Comparison of ENCODE assay signal across 28 cellular contexts in the genomic region with DNA sequence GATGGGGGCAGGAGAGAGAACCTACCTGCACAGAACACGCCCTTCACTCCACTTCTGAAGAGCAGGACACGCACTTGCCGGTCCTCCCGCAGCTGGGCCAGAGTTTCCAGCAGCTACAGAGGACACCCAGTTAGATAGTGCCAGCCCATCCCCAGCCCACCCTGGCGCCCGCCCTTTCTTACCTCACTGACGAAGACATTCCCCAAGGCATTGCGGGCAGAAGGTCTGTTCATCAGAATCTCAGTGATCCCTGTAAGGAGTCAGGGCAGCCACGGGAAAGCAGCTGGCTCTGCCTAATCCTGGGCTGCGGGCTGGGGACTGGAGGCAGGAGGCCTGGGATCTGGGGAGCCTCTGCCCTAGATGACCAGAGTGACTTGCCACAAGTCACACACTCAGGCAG. TPM values are rescaled to one million over a fixed set of nuclear protein-coding genes. Genes with fewer than 3 reads are reported as not detected.
A peak's percentile ranks its signal among the peaks of the same experiment; 100 is the strongest.
DNase-seq lines count a peak whose midpoint lies in the region; ATAC-seq, FAIRE-seq and TF ChIP-seq lines count a peak whose summit lies in the region.
"Had no signal": no experiment of that assay in that cellular context is flagged by ENCODE, and none has a peak within 500 bp of the region (broad histone marks: within the 10 kb centered on the region; RNA-seq: fewer than 3 reads in every experiment).

No MANE protein-coding gene starts in this region.

- no peak overlapping the region for H3K4ac ChIP-seq in H1 (replicated peaks; ENCODE audit: insufficient read length, low read depth, low read length)

- peaks cover 0 to 2% of the 10 kb centered on the region in 2 experiments for H4K20me1 ChIP-seq in H1 (replicated peaks in 1 of 2; ENCODE audit: control insufficient read depth in 1 of 2, insufficient read depth in 2 of 2, low read length in 2 of 2)

- no peak for TF ChIP-seq RAD21 in H1 (IDR thresholded peaks at IDR 0.05 in 1 of 2, conservative IDR thresholded peaks at IDR 0.05 in 1 of 2; ENCODE audit: low read depth in 2 of 2, low read length in 2 of 2)

- H4K8ac ChIP-seq in H1 (ENCODE audit: extremely low read depth, insufficient read depth, low read length), result no peak overlapping the region

- H2BK20ac ChIP-seq in H1 (ENCODE audit: low read length), result no peak overlapping the region; the same call in 1 of the 2 replicates

- H3K9ac ChIP-seq in H1 (replicated peaks in 1 of 4; ENCODE audit: extremely low read depth in 1 of 4, low read depth in 3 of 4, low read length in 3 of 4), result no peak overlapping the region; a peak in 1 of 7 replicates
- H3K9ac ChIP-seq: GM23248 had no signal

- H3K79me1 ChIP-seq in H1 (ENCODE audit: low read depth, low read length), result peaks cover 2% of the 10 kb centered on the region; the same call in 1 of the 2 replicates

- H2BK12ac ChIP-seq in H1 (ENCODE audit: low read depth, low read length), result no peak overlapping the region

- no peak overlapping the region for H2BK120ac ChIP-seq in H1 (replicated peaks; ENCODE audit: low read depth, low read length)

- no peak for ATAC-seq in GM18502 (IDR thresholded peaks at IDR 0.05; ENCODE audit: poor library complexity, unreplicated experiment)
- ATAC-seq: Panc1 had no signal

- 88% methylated on average over 10 of the region's 10 CpGs; no CpG with 5 or more reads in 1 of the 2 experiments for WGBS in H1 (ENCODE audit: extremely low coverage in 1 of 2, insufficient coverage in 1 of 2, insufficient read length in 1 of 2, insufficient replicate concordance in 2 of 2, low coverage in 1 of 2, low lambda C conversion rate in 2 of 2, missing lambda C conversion rate in 1 of 2), 2 experiments

- DNase-seq in ELF-1 (ENCODE audit: low read depth, low spot score), result peak; percentile 42
- peak; percentile 85 for DNase-seq in NCI-H82 (lab: John Stamatoyannopoulos, UW)
- DNase-seq in H1 (ENCODE audit: low read depth in 1 of 2, low spot score in 2 of 2), result no peak
- DNase-seq in myocyte (ENCODE audit: low read depth), result peak; percentile 10
- no peak for DNase-seq in DMS53 treated with DMSO at 0.1 percent for 48 hours (lab: John Stamatoyannopoulos, UW; ENCODE audit: unreplicated experiment)
- no peak for DNase-seq in G401 (ENCODE audit: low spot score)
- DNase-seq: C1 segment of cervical spinal cord; CD4-positive, alpha-beta memory T cell; COR-L47; DMS 273 treated with DMSO at 0.1 percent for 48 hours; DND-41; GM23248; HCEC 1CT; Karpas-422; NCI-H1092 treated with DMSO at 0.1 percent for 48 hours; NCI-H1436; NCI-H187; NCI-H2081 treated with DMSO at 0.1 percent for 48 hours; NCI-H2171; NCI-H226; NCI-H510A treated with DMSO at 0.1 percent for 48 hours; SHP77; T-helper 1 cell had no signal

- no peak overlapping the region for H3K27ac ChIP-seq in H1 (ENCODE audit: low read depth, low read length)
- H3K27ac ChIP-seq: GM23248, HL-60, RWPE1 had no signal

- no peak overlapping the region for H2AFZ ChIP-seq in H1 (ENCODE audit: low read length)
- H2AFZ ChIP-seq: GM23248 had no signal

- no peak overlapping the region for H3K23ac ChIP-seq in H1 (ENCODE audit: insufficient read length)

- H3K27me3 ChIP-seq in H1 (replicated peaks in 1 of 4; ENCODE audit: control insufficient read depth in 3 of 4, extremely low read depth in 1 of 4, insufficient read depth in 3 of 4, low read length in 3 of 4), result no peaks in the 10 kb centered on the region

- H3K56ac ChIP-seq in H1 (replicated peaks; ENCODE audit: insufficient read length, low read depth, low read length), result no peak overlapping the region

- TF ChIP-seq CTCF in H1 (IDR thresholded peaks at IDR 0.05; ENCODE audit: control extremely low read depth in 1 of 3, insufficient read depth in 1 of 3, low read depth in 1 of 3, low read length in 3 of 3), result no peak

- 0 out of 2 replicates have a peak overlapping the region, but pooled peaks have one; percentile 88 for H2BK15ac ChIP-seq in H1 (ENCODE audit: low read length)

- H3K18ac ChIP-seq in H1 (ENCODE audit: extremely low read depth, low read length), result no peak overlapping the region; the same call in 1 of the 2 replicates

- H3K9me3 ChIP-seq in H1 (ENCODE audit: insufficient read depth in 2 of 2, low read depth in 1 of 2, low read length in 1 of 2), result no peaks in the 10 kb centered on the region

- no peak overlapping the region for H2BK5ac ChIP-seq in H1 (ENCODE audit: low read depth, low read length)

- no peak overlapping the region for H4K5ac ChIP-seq in H1 (ENCODE audit: insufficient read length, low read depth, low read length)

- H3K4me2 ChIP-seq in H1 (ENCODE audit: insufficient read depth in 1 of 2, low read depth in 2 of 2, low read length in 2 of 2), result no peak overlapping the region

- no peak overlapping the region for H3K14ac ChIP-seq in H1 (ENCODE audit: insufficient read length)

- TF ChIP-seq EP300 in H1 (IDR thresholded peaks at IDR 0.05; ENCODE audit: borderline replicate concordance in 1 of 2, low read depth in 2 of 2, low read length in 2 of 2), result no peak

- in situ Hi-C loops in G401 (cut with HindIII; ENCODE audit: low sequenced_read_pairs), result no loop called here

- CTCF ChIA-PET in H1 (lab: Charles Lee; ENCODE audit: partially characterized antibody), result interaction anchor here (0.9 to 1.3 kb wide), 3 partner anchors 270 to 366 kb away, joined by 3 to 5 read pairs (median 4); no protein-coding TSS in a partner anchor

- H2AK5ac ChIP-seq in H1 (ENCODE audit: low read depth, low read length), result 0 out of 2 replicates have a peak overlapping the region, but pooled peaks have one; percentile 53

- no peak for FAIRE-seq in H1 (lab: Jason Lieb, UNC)

- H3K79me2 ChIP-seq in H1 (ENCODE audit: control insufficient read depth in 1 of 2, insufficient read depth in 2 of 2, low read length in 2 of 2), result no peaks in the 10 kb centered on the region

- H3K36me3 ChIP-seq in H1 (ENCODE audit: control insufficient read depth in 2 of 4, insufficient read depth in 4 of 4, low read length in 3 of 4), result no peaks in the 10 kb centered on the region; a peak in 1 of 8 replicates

- no peak for TF ChIP-seq POLR2A in H1 (IDR thresholded peaks at IDR 0.05; ENCODE audit: control extremely low read depth in 1 of 2, low read depth in 2 of 2, low read length in 2 of 2)

- no peak overlapping the region for H3K4me3 ChIP-seq in H1 (ENCODE audit: extremely low read depth in 1 of 4, insufficient read depth in 2 of 4, low read depth in 3 of 4, low read length in 4 of 4)
- H3K4me3 ChIP-seq: GM23248 had no signal

- H3K23me2 ChIP-seq in H1 (ENCODE audit: low read depth, low read length), result no peaks in the 10 kb centered on the region

- POLR2A ChIA-PET in H1 (lab: Charles Lee; ENCODE audit: partially characterized antibody), result no interaction called here

- peaks cover 0 to 4% (median 0%) of the 10 kb centered on the region in 4 experiments; a peak in 1 of 7 replicates for H3K4me1 ChIP-seq in H1 (replicated peaks in 1 of 4; ENCODE audit: control insufficient read depth in 3 of 4, insufficient read depth in 4 of 4, low read length in 3 of 4)

- H4K91ac ChIP-seq in H1 (replicated peaks; ENCODE audit: insufficient read length, low read length), result no peak overlapping the region

TF ChIP-seq in H1, 55 proteins besides CTCF, POLR2A, EP300 and RAD21:
- TF ChIP-seq BCL11A (IDR thresholded peaks at IDR 0.05; ENCODE audit: low read depth in 2 of 2, low read length in 2 of 2) (no peak), TBP (IDR thresholded peaks at IDR 0.05; ENCODE audit: low read depth, low read length) (no peak), POU5F1 (IDR thresholded peaks at IDR 0.05; ENCODE audit: low read depth, low read length) (no peak), GTF2F1 (IDR thresholded peaks at IDR 0.05; ENCODE audit: borderline replicate concordance, low read depth, low read length) (no peak), NRF1 (IDR thresholded peaks at IDR 0.05; ENCODE audit: low read depth, low read length) (no peak)
TF ChIP-seq in H1: peak in this region for 0.

RNA-seq across cellular contexts. Expression of gene ECHDC2, which starts 10.0 kb away (rescaled TPM):
- 17.0 and 17.5 TPM in 2 replicates for total RNA-seq in H1 (2021; fragmentation: NEBNext Ultra II Directional; extraction: Animal tissue kit (Norgen Biotek cat#: 25700))
- polyA plus RNA-seq in H1 (2011; rRNA removed), result 19.4 and 28.5 TPM in 2 replicates
- 32.7 TPM for polyA plus RNA-seq in H1 (2011; cell fraction: cytosol; rRNA removed)
- polyA plus RNA-seq in H1 (2011; cell fraction: nucleus; rRNA removed), result 63.6 TPM
- polyA plus RNA-seq in H1 (2012, experiment 1 of 2), result 32.2 to 34.7 TPM (median 34.4 TPM) in 4 replicates
- polyA plus RNA-seq in H1 (2012, experiment 2 of 2), result 8.6 TPM
- polyA plus RNA-seq in H1 (2013, experiment 1 of 2), result 17.5 TPM
- 14.0 TPM for polyA plus RNA-seq in H1 (2013, experiment 2 of 2)
- 15.4 and 17.7 TPM in 2 replicates for polyA minus RNA-seq in H1 (2011; rRNA and poly(A)+ RNA removed)
- 14.8 TPM for polyA minus RNA-seq in H1 (2011; cell fraction: cytosol; rRNA and poly(A)+ RNA removed)
- 12.4 TPM for polyA minus RNA-seq in H1 (2011; cell fraction: nucleus; rRNA and poly(A)+ RNA removed)
- 0.08 TPM in 1 of 2 replicates, not detected in the other for total RNA-seq in myocyte
- 2.4 TPM for polyA plus RNA-seq in myocyte (2012)
- total RNA-seq in G401 (2014; rRNA removed; shearing (Covaris generic)), result 0.37 TPM in 1 of 2 replicates, not detected in the other
- total RNA-seq: OCI-LY7 had no signal

RNA-seq across cellular contexts. Expression of gene SCP2, which starts 15.5 kb away (rescaled TPM):
- total RNA-seq in H1 (2021; fragmentation: NEBNext Ultra II Directional; extraction: Animal tissue kit (Norgen Biotek cat#: 25700)), result 53.0 and 54.3 TPM in 2 replicates
- 7.0 and 20.9 TPM in 2 replicates for polyA plus RNA-seq in H1 (2011; rRNA removed)
- 32.3 TPM for polyA plus RNA-seq in H1 (2011; cell fraction: cytosol; rRNA removed)
- 5.2 TPM for polyA plus RNA-seq in H1 (2011; cell fraction: nucleus; rRNA removed)
- polyA plus RNA-seq in H1 (2012, experiment 1 of 2), result 33.8 to 67.0 TPM (median 39.2 TPM) in 4 replicates
- polyA plus RNA-seq in H1 (2012, experiment 2 of 2), result 12.2 TPM
- polyA plus RNA-seq in H1 (2013, experiment 1 of 2), result 23.7 TPM
- polyA plus RNA-seq in H1 (2013, experiment 2 of 2), result 23.9 TPM
- polyA minus RNA-seq in H1 (2011; rRNA and poly(A)+ RNA removed), result 13.8 and 17.2 TPM in 2 replicates
- polyA minus RNA-seq in H1 (2011; cell fraction: cytosol; rRNA and poly(A)+ RNA removed), result 7.0 TPM
- 10.6 TPM for polyA minus RNA-seq in H1 (2011; cell fraction: nucleus; rRNA and poly(A)+ RNA removed)
- 119 and 138 TPM in 2 replicates for total RNA-seq in myocyte
- polyA plus RNA-seq in myocyte (2012), result 97.0 TPM
- 47.9 and 50.9 TPM in 2 replicates for total RNA-seq in G401 (2014; rRNA removed; shearing (Covaris generic))

Comparison
In these comparisons a context has a peak if more than half of its experiments do, and no peak if none do; other contexts are left out.
1. DNase-seq: peak in ELF-1 (single experiment), NCI-H82 (single experiment) and myocyte (single experiment); none in H1 (0 of 2), DMS53 treated with DMSO at 0.1 percent for 48 hours (single experiment) and G401 (single experiment).
2. RNA of gene ECHDC2, which starts 10.0 kb away (total RNA-seq): 17.0 to 17.5 TPM in H1; 0.08 TPM in myocyte and 0.37 TPM in G401; every median in the first group is over 10 times any median in the second.